8 cellular contexts compared by ENCODE assay signal in the genomic region with DNA sequence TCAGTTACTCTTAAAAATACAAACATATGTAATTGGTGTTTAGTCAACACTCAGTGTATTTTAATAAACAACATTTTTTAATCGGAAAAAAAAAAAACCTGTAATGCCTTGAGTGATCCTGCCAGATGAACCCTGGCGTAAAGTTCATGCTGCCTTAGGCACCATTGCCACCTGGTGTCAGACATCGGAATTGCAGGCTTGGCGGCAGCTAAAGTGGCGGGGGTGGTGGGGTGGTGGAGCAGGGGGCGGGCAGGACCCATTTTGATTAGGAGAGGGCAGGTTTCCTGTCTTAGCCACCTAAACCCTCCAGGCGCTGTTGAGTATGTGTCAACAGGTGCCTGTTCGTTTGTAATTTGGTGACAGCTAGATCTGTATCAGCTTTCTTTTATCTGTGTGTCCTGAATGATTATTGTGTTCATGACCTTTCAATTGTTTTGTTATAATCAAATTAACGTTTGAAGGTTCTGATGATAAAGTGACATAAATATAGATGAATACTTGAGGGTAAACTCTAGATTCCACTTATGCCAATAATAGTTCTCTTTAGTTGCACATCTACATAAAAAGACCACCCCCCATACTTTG.
A peak's percentile ranks its signal among the peaks of the same experiment; 100 is the strongest.
DNase-seq lines count a peak whose midpoint lies in the region; ATAC-seq and TF ChIP-seq lines count a peak whose summit lies in the region.

No MANE protein-coding gene starts in this region.

- no peak overlapping the region for H3K4me2 ChIP-seq in SU-DHL-6 (ENCODE audit: low read depth, low read length, poor library complexity, severe bottlenecking)

- intact Hi-C loops in vagina (cut with DNase I): no loop called here

- H3K27ac ChIP-seq in SU-DHL-6 (ENCODE audit: low read depth, low read length): no peak overlapping the region
- no peak overlapping the region for H3K27ac ChIP-seq in vagina

- H3K27me3 ChIP-seq in SU-DHL-6 (ENCODE audit: low read length): no peaks in the 10 kb centered on the region
- no peaks in the 10 kb centered on the region for H3K27me3 ChIP-seq in vagina

- TF ChIP-seq CTCF in AG09319 (IDR thresholded peaks at IDR 0.05; ENCODE audit: low read depth, low read length) (peak; percentile 74), GM20000 (IDR thresholded peaks at IDR 0.05; ENCODE audit: extremely low read depth, missing control alignments) (peak; percentile 49), SU-DHL-6 (IDR thresholded peaks at IDR 0.05; ENCODE audit: insufficient read depth, low read length, poor library complexity, severe bottlenecking) (peak; percentile 85), brain (conservative IDR thresholded peaks at IDR 0.05) (peak; percentile 52 to 84), mesothelial cell of epicardium (IDR thresholded peaks at IDR 0.05; ENCODE audit: unreplicated experiment) (peak; percentile 84), vagina (IDR thresholded peaks at IDR 0.05) (peak in 2 of 3 experiments; percentile 19 to 67)

- no peaks in the 10 kb centered on the region for H4K20me1 ChIP-seq in SU-DHL-6 (ENCODE audit: low read depth, low read length)

- no peak overlapping the region for H3K4me3 ChIP-seq in SU-DHL-6 (ENCODE audit: insufficient read depth, low read length, poor library complexity, severe bottlenecking)
- H3K4me3 ChIP-seq in vagina: no peak overlapping the region

- no peak overlapping the region for H2AFZ ChIP-seq in SU-DHL-6 (ENCODE audit: low read depth, low read length, severe bottlenecking)

- TF ChIP-seq POLR2A in vagina (IDR thresholded peaks at IDR 0.05): no peak

- no peaks in the 10 kb centered on the region for H3K36me3 Mint-ChIP-seq in brain
- H3K36me3 Mint-ChIP-seq in mesothelial cell of epicardium: no peaks in the 10 kb centered on the region

- DNase-seq in AG09319 (ENCODE audit: extremely low read depth, low read depth) (no peak), GM20000 (ENCODE audit: low spot score) (peak; percentile 49), mesothelial cell of epicardium (ENCODE audit: low spot score in 2 of 2, unreplicated experiment in 2 of 2) (no peak), vagina (ENCODE audit: extremely low spot score in 2 of 2) (no peak), NCI-H510A treated with DMSO at 0.1 percent for 48 hours (lab: John Stamatoyannopoulos, UW) (no peak)

- no peaks in the 10 kb centered on the region for H3F3A ChIP-seq in SU-DHL-6 (ENCODE audit: insufficient read depth)

- H3K9me3 ChIP-seq in SU-DHL-6 (ENCODE audit: insufficient read depth, low read length) (no peaks in the 10 kb centered on the region), vagina (no peaks in the 10 kb centered on the region)

- no peaks in the 10 kb centered on the region for H3K79me2 ChIP-seq in SU-DHL-6 (ENCODE audit: insufficient read depth, low read length)

- peaks cover 12% of the 10 kb centered on the region for H3K4me1 Mint-ChIP-seq in brain
- H3K4me1 Mint-ChIP-seq in mesothelial cell of epicardium: no peaks in the 10 kb centered on the region

- H3K27ac Mint-ChIP-seq in brain: no peak overlapping the region
- no peak overlapping the region for H3K27ac Mint-ChIP-seq in mesothelial cell of epicardium

- no peak overlapping the region for H3K4me3 Mint-ChIP-seq in brain
- H3K4me3 Mint-ChIP-seq in mesothelial cell of epicardium: no peak overlapping the region

- H3K27me3 Mint-ChIP-seq in brain: peaks cover 7% of the 10 kb centered on the region
- H3K27me3 Mint-ChIP-seq in mesothelial cell of epicardium (ENCODE audit: low read depth): peaks cover 2% of the 10 kb centered on the region

- no peaks in the 10 kb centered on the region for H3K4me1 ChIP-seq in vagina

- no peaks in the 10 kb centered on the region for H3K9me2 ChIP-seq in SU-DHL-6 (replicated peaks; ENCODE audit: insufficient read depth, low read length)

- H3K9ac ChIP-seq in SU-DHL-6 (ENCODE audit: low read length): no peak overlapping the region

- H3K9me3 Mint-ChIP-seq in brain: peaks cover 0 to 13% (median 6%) of the 10 kb centered on the region in 5 experiments
- peaks cover 12% of the 10 kb centered on the region for H3K9me3 Mint-ChIP-seq in mesothelial cell of epicardium

- no peaks in the 10 kb centered on the region for H3K36me3 ChIP-seq in SU-DHL-6 (ENCODE audit: low read length)
- no peaks in the 10 kb centered on the region for H3K36me3 ChIP-seq in vagina

- ATAC-seq in HG02870 (IDR thresholded peaks at IDR 0.05; ENCODE audit: unreplicated experiment): no peak
